ENCODE assay signal across 1 cellular context in genomic region chr17:1515640-1516402, GRCh38.
TF ChIP-seq lines count a peak whose summit lies in the region.

No MANE protein-coding gene starts in this region.

TF ChIP-seq in endothelial cell of umbilical vein, 7 proteins besides CTCF, POLR2A, EP300 and RAD21:
- TF ChIP-seq MAX (IDR thresholded peaks at IDR 0.05; ENCODE audit: insufficient read depth, insufficient read length): no peak
- no peak for TF ChIP-seq POLR2AphosphoS5 (IDR thresholded peaks at IDR 0.05; ENCODE audit: insufficient read depth, low read depth, low read length)
- no peak for TF ChIP-seq EZH2 (IDR thresholded peaks at IDR 0.05; ENCODE audit: borderline replicate concordance, low read depth, low read length, severe bottlenecking)
- no peak for TF ChIP-seq MYC (IDR thresholded peaks at IDR 0.05; ENCODE audit: low read depth, low read length)
- TF ChIP-seq JUN (IDR thresholded peaks at IDR 0.05; ENCODE audit: borderline replicate concordance, insufficient read depth, insufficient read length, low read depth): no peak
- TF ChIP-seq GATA2 (IDR thresholded peaks at IDR 0.05; ENCODE audit: insufficient read depth, insufficient read length, low read depth, low read length): no peak
- no peak for TF ChIP-seq FOS (IDR thresholded peaks at IDR 0.05; ENCODE audit: borderline replicate concordance, insufficient read depth, low read length)
